In the genomic region with DNA sequence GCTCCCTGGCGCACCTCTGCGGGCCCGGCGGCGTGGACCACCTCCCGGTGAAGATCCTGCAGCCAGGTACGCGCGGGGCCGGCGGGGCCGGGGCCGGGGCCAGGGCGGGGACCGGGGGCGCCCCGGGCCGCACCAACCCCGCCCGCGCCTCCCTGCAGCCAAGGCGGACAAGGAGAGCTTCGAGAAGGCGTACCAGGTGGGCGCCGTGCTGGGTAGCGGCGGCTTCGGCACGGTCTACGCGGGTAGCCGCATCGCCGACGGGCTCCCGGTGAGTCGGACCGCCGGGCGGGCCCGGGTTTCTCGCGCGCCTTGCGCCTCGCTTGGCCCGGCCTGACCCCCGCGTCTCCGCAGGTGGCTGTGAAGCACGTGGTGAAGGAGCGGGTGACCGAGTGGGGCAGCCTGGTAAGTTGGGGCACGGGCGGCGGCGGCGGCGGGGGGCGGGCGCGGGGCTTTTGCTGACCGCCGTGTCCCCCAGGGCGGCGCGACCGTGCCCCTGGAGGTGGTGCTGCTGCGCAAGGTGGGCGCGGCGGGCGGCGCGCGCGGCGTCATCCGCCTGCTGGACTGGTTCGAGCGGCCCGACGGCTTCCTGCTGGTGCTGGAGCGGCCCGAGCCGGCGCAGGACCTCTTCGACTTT, we compare ENCODE assay signal across 8 cellular contexts.
DNase-seq lines count a peak whose midpoint lies in the region; ATAC-seq and TF ChIP-seq lines count a peak whose summit lies in the region.

No MANE protein-coding gene starts in this region.

- no peak overlapping the region for H3K27ac ChIP-seq in iPS DF 6.9 (ENCODE audit: low read length)

- H3K4me1 ChIP-seq in adipocyte (ENCODE audit: control insufficient read depth, insufficient read depth, low read length) (peaks cover 59% of the 10 kb centered on the region), iPS DF 6.9 (ENCODE audit: control insufficient read depth, insufficient read depth, low read length) (peaks cover 13% of the 10 kb centered on the region)

- WGBS in iPS DF 6.9 (ENCODE audit: insufficient coverage, insufficient read length), result no CpG with 5 or more reads among the region's 89 CpGs

- no peak for TF ChIP-seq POLR2A in NB4 (IDR thresholded peaks at IDR 0.05; ENCODE audit: extremely low read depth, insufficient read length)

- H3K4me3 ChIP-seq in GM12875 (ENCODE audit: low read depth, low read length) (peak overlapping the region; percentile 94), NB4 (ENCODE audit: low read depth, low read length) (peak overlapping the region; percentile 82), adipocyte (ENCODE audit: low read length) (peak overlapping the region; percentile 82), iPS DF 6.9 (ENCODE audit: low read length) (peak overlapping the region; percentile 88), skeletal muscle cell (ENCODE audit: low read depth, low read length) (peak overlapping the region; percentile 68)

- H3K27me3 ChIP-seq in adipocyte (replicated peaks; ENCODE audit: control insufficient read depth, insufficient read depth, low read length) (no peaks in the 10 kb centered on the region), iPS DF 6.9 (ENCODE audit: control insufficient read depth, insufficient read depth, low read length) (no peaks in the 10 kb centered on the region; the same call in 1 of the 2 replicates)

- TF ChIP-seq CTCF in GM12875 (IDR thresholded peaks at IDR 0.05; ENCODE audit: borderline replicate concordance, insufficient read depth, low read depth, low read length), result no peak
- TF ChIP-seq CTCF in NB4 (IDR thresholded peaks at IDR 0.05; ENCODE audit: low read depth, low read length), result no peak
- TF ChIP-seq CTCF in GM13976 (IDR thresholded peaks at IDR 0.05; ENCODE audit: borderline replicate concordance, control extremely low read depth, extremely low read depth, insufficient read depth, missing control alignments), result no peak

- H3K36me3 ChIP-seq in adipocyte (ENCODE audit: control insufficient read depth, insufficient read depth, low read length, severe bottlenecking) (peaks cover 25% of the 10 kb centered on the region), iPS DF 6.9 (ENCODE audit: control insufficient read depth, insufficient read depth, low read length) (peaks cover 19% of the 10 kb centered on the region)

- peak overlapping the region; percentile 93 for H3K9ac ChIP-seq in adipocyte (ENCODE audit: low read length)

- DNase-seq in NB4 (ENCODE audit: low read depth) (peak; percentile 57), adipocyte (ENCODE audit: low read depth) (peak; percentile 59), iPS DF 6.9 (ENCODE audit: low read depth, low spot score) (no peak), skeletal muscle cell (ENCODE audit: low read depth) (no peak), GM13976 (ENCODE audit: low spot score) (no peak)

- H3K9me3 ChIP-seq in adipocyte (ENCODE audit: control insufficient read depth, low read length) (no peaks in the 10 kb centered on the region), iPS DF 6.9 (ENCODE audit: control insufficient read depth, insufficient read depth, low read length) (no peaks in the 10 kb centered on the region)

- in situ Hi-C loops in GM13976 (cut with MboI; ENCODE audit: low sequenced_read_pairs, unreplicated experiment), result no loop called here

- ATAC-seq in GM21737 (IDR thresholded peaks at IDR 0.05; ENCODE audit: unreplicated experiment), result no peak
- ATAC-seq in HG03139 (IDR thresholded peaks at IDR 0.05; ENCODE audit: unreplicated experiment), result no peak

Comparison
In these comparisons a context has a peak if more than half of its experiments do, and no peak if none do; other contexts are left out.
1. DNase-seq: peak in NB4 (single experiment) and adipocyte (single experiment); none in iPS DF 6.9 (single experiment), skeletal muscle cell (single experiment) and GM13976 (single experiment).
2. Peak in every context shown above with its lines, with median percentiles within 50 percentile points of each other: H3K4me3 ChIP-seq.